Comparison of ENCODE assay signal across 19 cellular contexts in genomic region chr2:3467654-3468053, GRCh38.
"Had no signal": no experiment of that assay in that cellular context is flagged by ENCODE, and none has a peak within 500 bp of the region (broad histone marks: within the 10 kb centered on the region; RNA-seq: fewer than 3 reads in every experiment).

No MANE protein-coding gene starts in this region.

- H3K79me2 ChIP-seq: hepatocyte had no signal

- H3K4me1 ChIP-seq: colonic mucosa, transverse colon had no signal

- H3K27me3 ChIP-seq: cardiac muscle cell, colonic mucosa, hepatocyte, stomach, transverse colon had no signal

- H3K4me2 ChIP-seq: hepatocyte had no signal

- ATAC-seq: mucosa of descending colon; naive thymus-derived CD8-positive, alpha-beta T cell; psoas muscle had no signal

- H3K9me3 ChIP-seq: colonic mucosa, mucosa of descending colon, psoas muscle, stomach, transverse colon had no signal

- H3K4me3 ChIP-seq: cardiac muscle cell, colonic mucosa, hepatocyte, lung, mucosa of descending colon, psoas muscle, stomach, transverse colon had no signal

- DNase-seq: activated CD4-positive, alpha-beta T cell treated with anti-CD3 and anti-CD28 coated beads, Interleukin-2, amount 50 U/mL, for 1 hour; activated effector memory CD4-positive, alpha-beta T cell treated with Interleukin-2 at 50 U/mL for 16 hours; activated T-cell treated with anti-CD3 and anti-CD28 coated beads, Interleukin-2, amount 50 U/mL, for 1 hour; anterior cingulate cortex; colonic mucosa; effector CD4-positive, alpha-beta T cell; naive thymus-derived CD8-positive, alpha-beta T cell; occipital lobe; stimulated activated CD4-positive, alpha-beta T cell treated with anti-CD3 and anti-CD28 coated beads, Interleukin-4, amount 100 ng/mL, for 24 hours; stomach; SW 1271; transverse colon had no signal

- H3K27ac ChIP-seq: cardiac muscle cell, colonic mucosa, hepatocyte, psoas muscle, transverse colon had no signal

- H3K27me3 Mint-ChIP-seq: activated naive CD8-positive, alpha-beta T cell; naive thymus-derived CD8-positive, alpha-beta T cell had no signal

- H3K4me3 Mint-ChIP-seq: activated naive CD8-positive, alpha-beta T cell; naive thymus-derived CD8-positive, alpha-beta T cell; T-helper 2 cell treated with Interferon-gamma antibody and Interleukin-4, amounts not matched to agents 5 μg/mL and 100 μg/mL, for 36 hours had no signal

- H3K9me3 Mint-ChIP-seq: naive thymus-derived CD8-positive, alpha-beta T cell; T-helper 2 cell treated with Interferon-gamma antibody and Interleukin-4, amounts not matched to agents 5 μg/mL and 100 μg/mL, for 36 hours had no signal

- H3K27ac Mint-ChIP-seq: activated naive CD8-positive, alpha-beta T cell; T-helper 2 cell treated with Interferon-gamma antibody and Interleukin-4, amounts not matched to agents 5 μg/mL and 100 μg/mL, for 36 hours had no signal

- H2AFZ ChIP-seq: hepatocyte had no signal
